ENCODE assay signal across 8 cellular contexts in the genomic region with DNA sequence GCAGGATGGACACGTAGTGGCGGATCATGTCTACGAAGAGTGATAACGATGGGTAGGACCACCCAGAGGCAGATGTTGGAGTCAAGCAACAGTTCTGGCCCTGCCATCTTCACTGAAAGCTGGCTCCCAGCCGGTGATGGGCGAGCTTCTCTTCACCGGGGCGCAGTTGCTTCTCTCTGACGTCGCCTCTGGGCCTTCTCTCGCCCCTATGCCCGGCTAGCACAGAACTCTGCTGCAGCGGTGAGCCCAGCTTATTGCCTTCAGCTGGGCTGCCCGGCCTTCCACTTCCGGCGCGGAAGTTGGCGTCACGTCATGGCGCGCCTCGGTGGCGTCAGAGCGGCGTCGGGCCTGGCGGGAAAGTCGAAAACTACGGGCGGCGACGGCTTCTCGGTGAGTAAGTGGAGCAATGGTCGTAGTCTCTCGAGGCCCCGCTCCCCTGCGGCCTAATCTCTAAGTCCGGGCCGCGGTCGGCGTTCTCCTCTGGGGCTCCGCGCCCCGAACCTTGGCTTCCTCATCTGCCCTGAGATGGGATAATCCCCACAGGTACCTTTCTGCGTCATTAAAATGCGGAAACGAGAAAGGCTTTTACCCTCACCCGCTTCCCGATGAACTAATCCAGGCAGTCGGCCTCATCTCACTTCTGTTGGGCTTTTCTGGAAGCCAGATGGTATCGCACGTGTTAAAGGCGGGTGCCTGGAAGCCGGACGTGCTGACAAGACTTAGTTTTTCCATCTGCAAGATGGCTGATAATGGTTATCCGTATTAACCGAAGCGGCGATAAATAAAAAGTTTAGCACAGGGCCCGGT.
DNase-seq lines count a peak whose midpoint lies in the region; ATAC-seq lines count a peak whose summit lies in the region.

Gene FANCD2, plus strand, starts transcription at position 354 of the 807 bp plus-strand sequence. CDS start 2,221 bp downstream, outside the sequence.

- ATAC-seq in GM18870 (IDR thresholded peaks at IDR 0.05; ENCODE audit: unreplicated experiment) (peak; percentile 59), HG03103 (IDR thresholded peaks at IDR 0.05; ENCODE audit: low read depth, unreplicated experiment) (peak; percentile 90)

- peak; percentile 90 for DNase-seq in AG08395 (ENCODE audit: low spot score)
- DNase-seq in NCI-H345 treated with DMSO at 0.1 percent for 48 hours (lab: John Stamatoyannopoulos, UW; ENCODE audit: unreplicated experiment), result peak; percentile 45
- peak; percentile 87 for DNase-seq in activated CD4-positive, CD25-positive, alpha-beta regulatory T cell treated with anti-CD3 and anti-CD28 coated beads, Interleukin-2, amount 50 U/mL, for 16 hours (ENCODE audit: low read depth, low spot score)
- DNase-seq in central memory CD4-positive, alpha-beta T cell, result peak; percentile 90
- peak; percentile 95 for DNase-seq in islet precursor cell
- peak; percentile 89 for DNase-seq in stimulated activated CD4-positive, alpha-beta T cell treated with anti-CD3 and anti-CD28 coated beads, Interleukin-12 subunit alpha, Interleukin-12 subunit beta, amount 100 ng/mL, for 4 hours

Comparison
In these comparisons a context has a peak if more than half of its experiments do, and no peak if none do; other contexts are left out.
1. Peak in every context shown above with its lines: DNase-seq and ATAC-seq.
2. DNase-seq: peak in every context shown above with its lines; median percentile 95 in islet precursor cell; 90 in AG08395; 90 in central memory CD4-positive, alpha-beta T cell; 89 in stimulated activated CD4-positive, alpha-beta T cell treated with anti-CD3 and anti-CD28 coated beads, Interleukin-12 subunit alpha, Interleukin-12 subunit beta, amount 100 ng/mL, for 4 hours; 87 in activated CD4-positive, CD25-positive, alpha-beta regulatory T cell treated with anti-CD3 and anti-CD28 coated beads, Interleukin-2, amount 50 U/mL, for 16 hours; 45 in NCI-H345 treated with DMSO at 0.1 percent for 48 hours.